ENCODE assay signal across 9 cellular contexts in the genomic region with DNA sequence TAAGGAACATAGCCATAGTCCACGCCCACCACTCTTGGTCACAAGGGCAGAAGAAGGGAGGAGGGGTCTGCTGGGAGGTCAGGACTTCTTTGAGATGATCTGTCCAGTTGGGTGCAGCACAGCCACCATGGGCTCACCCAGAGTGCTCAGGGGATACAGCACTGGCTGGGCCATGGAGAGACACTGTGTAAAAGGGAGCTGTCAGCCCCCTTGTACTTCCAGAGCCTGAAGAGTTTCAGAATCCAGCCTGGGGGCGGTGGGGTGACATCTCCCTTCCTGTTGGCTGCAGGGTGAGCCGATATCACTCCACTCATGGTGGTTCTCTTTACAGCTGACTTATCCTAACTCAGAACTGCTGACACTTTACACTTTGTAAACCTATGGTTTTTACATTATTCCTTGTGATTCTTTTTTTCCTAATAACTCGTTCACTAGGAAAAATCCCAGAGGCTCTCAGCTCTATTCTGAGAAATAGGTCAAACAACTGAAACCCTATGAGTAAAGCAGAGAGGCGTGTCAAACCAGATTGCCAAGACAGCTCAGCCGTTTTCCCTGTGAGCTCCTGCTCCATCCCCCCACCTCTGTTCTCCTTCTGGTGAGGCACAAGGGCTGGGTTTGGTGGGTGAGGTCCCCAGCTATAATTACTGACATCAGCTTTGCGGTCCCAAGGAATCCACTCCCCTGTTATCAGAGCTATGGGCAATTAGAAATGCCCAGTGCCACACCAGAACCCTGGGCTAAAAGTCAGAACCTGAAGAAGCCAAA. TPM values are rescaled to one million over a fixed set of nuclear protein-coding genes. Genes with fewer than 3 reads are reported as not detected.
DNase-seq lines count a peak whose midpoint lies in the region; ATAC-seq and TF ChIP-seq lines count a peak whose summit lies in the region.
"Had no signal": no experiment of that assay in that cellular context is flagged by ENCODE, and none has a peak within 500 bp of the region (broad histone marks: within the 10 kb centered on the region; RNA-seq: fewer than 3 reads in every experiment).

No MANE protein-coding gene starts in this region.

- H3K4me3 ChIP-seq in skeletal muscle cell (ENCODE audit: low read depth, low read length): no peak overlapping the region

- H3K27ac Mint-ChIP-seq in stimulated activated memory B cell treated with anti-CD40 and anti-IgM and Interleukin-4, amounts not matched to agents 10 μg/mL and 1 μg/mL and 100 μg/mL, for 72 hours: no peak overlapping the region
- H3K27ac Mint-ChIP-seq in endothelial cell (ENCODE audit: unreplicated experiment): no peak overlapping the region
- H3K27ac Mint-ChIP-seq: activated naive CD8-positive, alpha-beta T cell treated with anti-CD3 and anti-CD28 coated beads, Interleukin-2, amount 10 ng/mL, durations not matched to agents 7 days and 5 days had no signal

- H3K27me3 Mint-ChIP-seq in stimulated activated memory B cell treated with anti-CD40 and anti-IgM and Interleukin-4, amounts not matched to agents 10 μg/mL and 1 μg/mL and 100 μg/mL, for 72 hours: no peaks in the 10 kb centered on the region
- H3K27me3 Mint-ChIP-seq in endothelial cell (ENCODE audit: unreplicated experiment): peaks cover 8% of the 10 kb centered on the region
- H3K27me3 Mint-ChIP-seq: activated naive CD8-positive, alpha-beta T cell treated with anti-CD3 and anti-CD28 coated beads, Interleukin-2, amount 10 ng/mL, durations not matched to agents 7 days and 5 days had no signal

- no peak overlapping the region for H3K4me3 Mint-ChIP-seq in stimulated activated memory B cell treated with anti-CD40 and anti-IgM and Interleukin-4, amounts not matched to agents 10 μg/mL and 1 μg/mL and 100 μg/mL, for 72 hours
- no peak overlapping the region for H3K4me3 Mint-ChIP-seq in endothelial cell (ENCODE audit: unreplicated experiment)
- H3K4me3 Mint-ChIP-seq: activated naive CD8-positive, alpha-beta T cell treated with anti-CD3 and anti-CD28 coated beads, Interleukin-2, amount 10 ng/mL, durations not matched to agents 7 days and 5 days had no signal

- peaks cover 29% of the 10 kb centered on the region for H3K36me3 Mint-ChIP-seq in stimulated activated memory B cell treated with anti-CD40 and anti-IgM and Interleukin-4, amounts not matched to agents 10 μg/mL and 1 μg/mL and 100 μg/mL, for 72 hours
- peaks cover 11% of the 10 kb centered on the region for H3K36me3 Mint-ChIP-seq in endothelial cell (ENCODE audit: low read depth, unreplicated experiment)

- ATAC-seq in stimulated activated memory B cell treated with anti-CD40 and anti-IgM and Interleukin-4, amounts not matched to agents 10 μg/mL and 1 μg/mL and 100 μg/mL, for 72 hours: no peak
- ATAC-seq in HG03354 (IDR thresholded peaks at IDR 0.05; ENCODE audit: poor library complexity, severe bottlenecking, unreplicated experiment): no peak
- ATAC-seq in HG03432 (IDR thresholded peaks at IDR 0.05; ENCODE audit: unreplicated experiment): no peak

- DNase-seq in GM04503 (ENCODE audit: low read depth): peak; percentile 74
- peak; percentile 31 for DNase-seq in glomerular visceral epithelial cell (ENCODE audit: extremely low spot score)
- DNase-seq in skeletal muscle cell (ENCODE audit: low read depth): peak; percentile 83
- DNase-seq in endothelial cell (ENCODE audit: low spot score): no peak
- DNase-seq: activated naive CD8-positive, alpha-beta T cell treated with anti-CD3 and anti-CD28 coated beads, Interleukin-2, amount 10 ng/mL, durations not matched to agents 7 days and 5 days had no signal

- no peak for TF ChIP-seq CTCF in endothelial cell (IDR thresholded peaks at IDR 0.05; ENCODE audit: unreplicated experiment)

- H3K9me3 Mint-ChIP-seq in stimulated activated memory B cell treated with anti-CD40 and anti-IgM and Interleukin-4, amounts not matched to agents 10 μg/mL and 1 μg/mL and 100 μg/mL, for 72 hours: no peaks in the 10 kb centered on the region
- no peaks in the 10 kb centered on the region for H3K9me3 Mint-ChIP-seq in endothelial cell (ENCODE audit: unreplicated experiment)

- H3K27ac ChIP-seq in adipose tissue (ENCODE audit: low read depth, low read length): peak overlapping the region; percentile 34

- WGBS in adipose tissue, 3 donors: 31 to 49% (median 44%) methylated on average over 7 of the region's 7 CpGs

- H3K4me1 Mint-ChIP-seq in stimulated activated memory B cell treated with anti-CD40 and anti-IgM and Interleukin-4, amounts not matched to agents 10 μg/mL and 1 μg/mL and 100 μg/mL, for 72 hours: peaks cover 50% of the 10 kb centered on the region
- peaks cover 14% of the 10 kb centered on the region for H3K4me1 Mint-ChIP-seq in endothelial cell (ENCODE audit: unreplicated experiment)

RNA-seq across cellular contexts. Expression of gene MRPS24, which starts 3.3 kb away (rescaled TPM):
- polyA plus RNA-seq in adipose tissue: 100 to 1,000 TPM; 119 to 158 (median 129) TPM
- 51.8 TPM for total RNA-seq in endothelial cell (ENCODE audit: unreplicated experiment)

RNA-seq across cellular contexts. Expression of gene URGCP, which starts 33.8 kb away (rescaled TPM):
- 10 to 100 TPM in 2 of 3 donors, 1 to 10 TPM in 1; 10.0 to 21.6 (median 20.1) TPM for polyA plus RNA-seq in adipose tissue
- total RNA-seq in endothelial cell (ENCODE audit: unreplicated experiment): 13.0 TPM

RNA-seq across cellular contexts. Expression of gene UBE2D4, which starts 53.7 kb away (rescaled TPM):
- polyA plus RNA-seq in adipose tissue: 10 to 100 TPM; 10.3 to 21.4 (median 14.8) TPM
- 9.3 TPM for total RNA-seq in endothelial cell (ENCODE audit: unreplicated experiment)
